Comparison of ENCODE assay signal across 8 cellular contexts in genomic region chrX:47218280-47218919, GRCh38. TPM values are rescaled to one million over a fixed set of nuclear protein-coding genes. Genes with fewer than 3 reads are reported as not detected.
DNase-seq lines count a peak whose midpoint lies in the region; ATAC-seq, FAIRE-seq and TF ChIP-seq lines count a peak whose summit lies in the region.

CDK16 (plus strand) TSS chrX:47218681; CDS start chrX:47223558, 4,877 bp downstream.

- FAIRE-seq in H1 (lab: Jason Lieb, UNC), result no peak

- CTCF ChIA-PET in activated CD8-positive, alpha-beta memory T cell treated with anti-CD3 and anti-CD28 coated beads, Interleukin-2, amount 10 ng/mL, durations not matched to agents 7 days and 5 days (lab: Charles Lee), result interaction anchor here (0.7 to 1.0 kb wide), 3 partner anchors 12 to 305 kb away, joined by 3 to 4 read pairs (median 3); no protein-coding TSS in a partner anchor
- CTCF ChIA-PET in H1 (lab: Charles Lee; ENCODE audit: partially characterized antibody), result interaction anchor here (0.6 to 2.3 kb wide), 6 partner anchors 13 to 272 kb away, joined by 3 to 7 read pairs (median 3); no protein-coding TSS in a partner anchor

- no peaks in the 10 kb centered on the region for H3K27me3 ChIP-seq in H1 (replicated peaks in 1 of 4; ENCODE audit: control insufficient read depth in 3 of 4, extremely low read depth in 1 of 4, insufficient read depth in 3 of 4, low read length in 3 of 4)

- H3K27me3 Mint-ChIP-seq in activated CD8-positive, alpha-beta memory T cell treated with anti-CD3 and anti-CD28 coated beads, Interleukin-2, amount 10 ng/mL, durations not matched to agents 7 days and 5 days, result no peaks in the 10 kb centered on the region

- no peak; a peak in 1 of 3 replicates for TF ChIP-seq POLR2A in H1 (IDR thresholded peaks at IDR 0.05; ENCODE audit: control extremely low read depth in 1 of 2, low read depth in 2 of 2, low read length in 2 of 2)

- peak within 1 kb of the TSS; percentile 97 for H2BK120ac ChIP-seq in H1 (replicated peaks; ENCODE audit: low read depth, low read length)

- no peak within 1 kb of the TSS for H2BK15ac ChIP-seq in H1 (ENCODE audit: low read length)

- peaks cover 13 to 36% of the 10 kb centered on the region in 2 experiments for H4K20me1 ChIP-seq in H1 (replicated peaks in 1 of 2; ENCODE audit: control insufficient read depth in 1 of 2, insufficient read depth in 2 of 2, low read length in 2 of 2)

- peak within 1 kb of the TSS; percentile 90 for H3K56ac ChIP-seq in H1 (replicated peaks; ENCODE audit: insufficient read length, low read depth, low read length)

- peak within 1 kb of the TSS; percentile 95; the same call in 1 of the 2 replicates for H4K8ac ChIP-seq in H1 (ENCODE audit: extremely low read depth, insufficient read depth, low read length)

- peaks cover 21 to 40% of the 10 kb centered on the region in 2 experiments for H3K79me2 ChIP-seq in H1 (ENCODE audit: control insufficient read depth in 1 of 2, insufficient read depth in 2 of 2, low read length in 2 of 2)

- no peaks in the 10 kb centered on the region for H3K9me3 ChIP-seq in H1 (ENCODE audit: insufficient read depth in 2 of 2, low read depth in 1 of 2, low read length in 1 of 2)
- no peaks in the 10 kb centered on the region for H3K9me3 ChIP-seq in mesodermal cell (ENCODE audit: control insufficient read depth, low read length)

- peak within 1 kb of the TSS; percentile 88 for H3K4me3 Mint-ChIP-seq in activated CD8-positive, alpha-beta memory T cell treated with anti-CD3 and anti-CD28 coated beads, Interleukin-2, amount 10 ng/mL, durations not matched to agents 7 days and 5 days

- H4K91ac ChIP-seq in H1 (replicated peaks; ENCODE audit: insufficient read length, low read length), result peak within 1 kb of the TSS; percentile 91

- peak within 1 kb of the TSS; percentile 87 to 88 for H3K4me2 ChIP-seq in H1 (ENCODE audit: insufficient read depth in 1 of 2, low read depth in 2 of 2, low read length in 2 of 2)

- peaks cover 8 to 30% (median 23%) of the 10 kb centered on the region in 4 experiments; a peak in 7 of 8 replicates for H3K36me3 ChIP-seq in H1 (ENCODE audit: control insufficient read depth in 2 of 4, insufficient read depth in 4 of 4, low read length in 3 of 4)
- H3K36me3 ChIP-seq in mesodermal cell (ENCODE audit: control insufficient read depth, insufficient read depth, low read length), result peaks cover 40% of the 10 kb centered on the region

- H3K27ac Mint-ChIP-seq in activated CD8-positive, alpha-beta memory T cell treated with anti-CD3 and anti-CD28 coated beads, Interleukin-2, amount 10 ng/mL, durations not matched to agents 7 days and 5 days, result peak within 1 kb of the TSS; percentile 94

- H3K9ac ChIP-seq in H1 (replicated peaks in 1 of 4; ENCODE audit: extremely low read depth in 1 of 4, low read depth in 3 of 4, low read length in 3 of 4), result peak within 1 kb of the TSS; percentile 94 to 98 (median 96)

- no peaks in the 10 kb centered on the region for H3K9me3 Mint-ChIP-seq in activated CD8-positive, alpha-beta memory T cell treated with anti-CD3 and anti-CD28 coated beads, Interleukin-2, amount 10 ng/mL, durations not matched to agents 7 days and 5 days (ENCODE audit: low read depth)

- H2AFZ ChIP-seq in H1 (ENCODE audit: low read length), result peak within 1 kb of the TSS; percentile 48

- peak; percentile 35 for ATAC-seq in GM19468 (IDR thresholded peaks at IDR 0.05; ENCODE audit: extremely low read depth, unreplicated experiment)
- peak; percentile 54 for ATAC-seq in activated CD8-positive, alpha-beta memory T cell treated with anti-CD3 and anti-CD28 coated beads, Interleukin-2, amount 10 ng/mL, durations not matched to agents 7 days and 5 days

- TF ChIP-seq CTCF in H1 (IDR thresholded peaks at IDR 0.05; ENCODE audit: control extremely low read depth in 1 of 3, insufficient read depth in 1 of 3, low read depth in 1 of 3, low read length in 3 of 3), result no peak

- H2BK5ac ChIP-seq in H1 (ENCODE audit: low read depth, low read length), result peak within 1 kb of the TSS; percentile 97

- peaks cover 2% of the 10 kb centered on the region; the same call in 1 of the 2 replicates for H3K79me1 ChIP-seq in H1 (ENCODE audit: low read depth, low read length)

- peak within 1 kb of the TSS; percentile 97 for H4K5ac ChIP-seq in H1 (ENCODE audit: insufficient read length, low read depth, low read length)

- H3K23me2 ChIP-seq in H1 (ENCODE audit: low read depth, low read length), result peaks cover 8% of the 10 kb centered on the region; the same call in 1 of the 2 replicates

- TF ChIP-seq RAD21 in H1 (IDR thresholded peaks at IDR 0.05 in 1 of 2, conservative IDR thresholded peaks at IDR 0.05 in 1 of 2; ENCODE audit: low read depth in 2 of 2, low read length in 2 of 2), result no peak

- peaks cover 39% of the 10 kb centered on the region for H3K4me1 Mint-ChIP-seq in activated CD8-positive, alpha-beta memory T cell treated with anti-CD3 and anti-CD28 coated beads, Interleukin-2, amount 10 ng/mL, durations not matched to agents 7 days and 5 days

- H2AK5ac ChIP-seq in H1 (ENCODE audit: low read depth, low read length), result no peak within 1 kb of the TSS

- peak within 1 kb of the TSS; percentile 92 for H2BK12ac ChIP-seq in H1 (ENCODE audit: low read depth, low read length)

- H3K4me3 ChIP-seq in H1 (ENCODE audit: extremely low read depth in 1 of 4, insufficient read depth in 2 of 4, low read depth in 3 of 4, low read length in 4 of 4), result peak within 1 kb of the TSS; percentile 88 to 98 (median 94)
- H3K4me3 ChIP-seq in mesodermal cell (ENCODE audit: extremely low read depth, insufficient read depth, low read length, poor library complexity, severe bottlenecking), result peak within 1 kb of the TSS; percentile 68

- H3K27ac ChIP-seq in H1 (ENCODE audit: low read depth, low read length) (peak within 1 kb of the TSS; percentile 100), mesodermal cell (ENCODE audit: low read depth, low read length, severe bottlenecking) (peak within 1 kb of the TSS; percentile 97)

- 0% methylated on average over 10 of the region's 61 CpGs; no CpG with 5 or more reads in 1 of the 2 experiments for WGBS in H1 (ENCODE audit: extremely low coverage in 1 of 2, insufficient coverage in 1 of 2, insufficient read length in 1 of 2, insufficient replicate concordance in 2 of 2, low coverage in 1 of 2, low lambda C conversion rate in 2 of 2, missing lambda C conversion rate in 1 of 2), 2 experiments
- WGBS in mesodermal cell (ENCODE audit: insufficient coverage in 2 of 2), 2 experiments, result 0% methylated on average over 37 of the region's 61 CpGs; no CpG with 5 or more reads in 1 of the 2 experiments

- no peak within 1 kb of the TSS for H3K23ac ChIP-seq in H1 (ENCODE audit: insufficient read length)

- TF ChIP-seq EP300 in H1 (IDR thresholded peaks at IDR 0.05; ENCODE audit: borderline replicate concordance in 1 of 2, low read depth in 2 of 2, low read length in 2 of 2), result peak in 1 of 2 experiments; percentile 93; a peak in 2 of 3 replicates

- H3K4ac ChIP-seq in H1 (replicated peaks; ENCODE audit: insufficient read length, low read depth, low read length), result peak within 1 kb of the TSS; percentile 78

- peak within 1 kb of the TSS; percentile 97 for H3K18ac ChIP-seq in H1 (ENCODE audit: extremely low read depth, low read length)

- no peak within 1 kb of the TSS for H3K14ac ChIP-seq in H1 (ENCODE audit: insufficient read length)

- DNase-seq in CMK (ENCODE audit: low read depth) (peak; percentile 80), HS-27A (ENCODE audit: low read depth) (peak; percentile 46), NOMO-1 (lab: John Stamatoyannopoulos, UW; ENCODE audit: unreplicated experiment in 2 of 2) (peak; percentile 82 to 84), H1 (ENCODE audit: low read depth in 1 of 2, low spot score in 2 of 2) (peak in 1 of 2 experiments; percentile 72)
- DNase-seq in activated CD8-positive, alpha-beta memory T cell treated with anti-CD3 and anti-CD28 coated beads, Interleukin-2, amount 10 ng/mL, durations not matched to agents 7 days and 5 days, result peak; percentile 78
- DNase-seq in stimulated activated CD8-positive, alpha-beta memory T cell treated with anti-CD3 and anti-CD28 coated beads, Interleukin-15, amount 100 ng/mL, for 48 hours (ENCODE audit: low read depth in 2 of 2), result peak; percentile 59 to 71

- H2BK20ac ChIP-seq in H1 (ENCODE audit: low read length), result no peak within 1 kb of the TSS

- H3K36me3 Mint-ChIP-seq in activated CD8-positive, alpha-beta memory T cell treated with anti-CD3 and anti-CD28 coated beads, Interleukin-2, amount 10 ng/mL, durations not matched to agents 7 days and 5 days, result peaks cover 20% of the 10 kb centered on the region

- H3K4me1 ChIP-seq in H1 (replicated peaks in 1 of 4; ENCODE audit: control insufficient read depth in 3 of 4, insufficient read depth in 4 of 4, low read length in 3 of 4) (peaks cover 0 to 8% (median 3%) of the 10 kb centered on the region in 4 experiments; a peak in 6 of 7 replicates), mesodermal cell (ENCODE audit: control insufficient read depth, insufficient read depth, low read length, poor library complexity, severe bottlenecking) (peaks cover 7% of the 10 kb centered on the region)

- POLR2A ChIA-PET in H1 (lab: Charles Lee; ENCODE audit: partially characterized antibody), result interaction anchor here (0.6 to 6.1 kb wide), 25 partner anchors 9 to 355 kb away, joined by 3 to 63 read pairs (median 4); partner anchors contain the start of genes NDUFB11, RBM10 and USP11

TF ChIP-seq in H1, 55 proteins besides CTCF, POLR2A, EP300 and RAD21 (continues in another document):
- TF ChIP-seq HDAC6 (IDR thresholded peaks at IDR 0.05; ENCODE audit: low read depth, low read length) (no peak), TEAD4 (IDR thresholded peaks at IDR 0.05; ENCODE audit: low read depth, low read length) (no peak), CHD2 (IDR thresholded peaks at IDR 0.05; ENCODE audit: low read length) (no peak), TAF7 (optimal IDR thresholded peaks at IDR 0.05; ENCODE audit: borderline replicate concordance, low read depth, low read length) (peak; percentile 25), PHF8 (conservative IDR thresholded peaks at IDR 0.05; ENCODE audit: low read depth, low read length) (no peak; the same call in 1 of the 2 replicates)

RNA-seq across cellular contexts. Expression of gene CDK16, which starts in this region (rescaled TPM):
- total RNA-seq in activated CD8-positive, alpha-beta memory T cell treated with anti-CD3 and anti-CD28 coated beads, Interleukin-2, amount 10 ng/mL, durations not matched to agents 7 days and 5 days, result 10 to 100 TPM; 61.4 to 80.6 TPM
- 117 and 124 TPM in 2 replicates for total RNA-seq in H1 (2021; fragmentation: NEBNext Ultra II Directional; extraction: Animal tissue kit (Norgen Biotek cat#: 25700))
- polyA plus RNA-seq in H1 (2011; rRNA removed), result 204 and 226 TPM in 2 replicates
- 139 TPM for polyA plus RNA-seq in H1 (2011; cell fraction: cytosol; rRNA removed)
- polyA plus RNA-seq in H1 (2011; cell fraction: nucleus; rRNA removed), result 264 TPM
- 89.5 to 152 TPM (median 129 TPM) in 4 replicates for polyA plus RNA-seq in H1 (2012, experiment 1 of 2)
- polyA plus RNA-seq in H1 (2012, experiment 2 of 2), result 174 TPM
- polyA plus RNA-seq in H1 (2013, experiment 1 of 2), result 65.4 TPM
- 71.0 TPM for polyA plus RNA-seq in H1 (2013, experiment 2 of 2)
- 184 and 211 TPM in 2 replicates for polyA minus RNA-seq in H1 (2011; rRNA and poly(A)+ RNA removed)
- 125 TPM for polyA minus RNA-seq in H1 (2011; cell fraction: cytosol; rRNA and poly(A)+ RNA removed)
- polyA minus RNA-seq in H1 (2011; cell fraction: nucleus; rRNA and poly(A)+ RNA removed), result 88.4 TPM
- 145 TPM for polyA plus RNA-seq in mesodermal cell (2013, experiment 1 of 2)
- 121 TPM for polyA plus RNA-seq in mesodermal cell (2013, experiment 2 of 2)
